Comparison of ENCODE assay signal across 8 cellular contexts in genomic region chr13:106533940-106534843, GRCh38. TPM values are rescaled to one million over a fixed set of nuclear protein-coding genes. Genes with fewer than 3 reads are reported as not detected.
DNase-seq lines count a peak whose midpoint lies in the region; TF ChIP-seq lines count a peak whose summit lies in the region.

No MANE protein-coding gene starts in this region.

- H3K36me3 ChIP-seq in OCI-LY1 (ENCODE audit: insufficient read depth, low read length): no peaks in the 10 kb centered on the region
- no peaks in the 10 kb centered on the region for H3K36me3 ChIP-seq in ovary

- intact Hi-C loops in cardiac septum (cut with DNase I): loop anchor here (2.0 to 10.0 kb wide), 4 partner anchors 171 to 1749 kb away; no protein-coding TSS in a partner anchor
- intact Hi-C loops in ovary (cut with DNase I): no loop called here

- H3K9me3 ChIP-seq in OCI-LY1 (ENCODE audit: low read length) (no peaks in the 10 kb centered on the region), ovary (no peaks in the 10 kb centered on the region)

- peaks cover 4% of the 10 kb centered on the region for H3K4me1 ChIP-seq in OCI-LY1 (ENCODE audit: insufficient read depth, low read length, severe bottlenecking)
- peaks cover 8% of the 10 kb centered on the region for H3K4me1 ChIP-seq in ovary (ENCODE audit: insufficient read depth)

- TF ChIP-seq POLR2A in ovary (IDR thresholded peaks at IDR 0.05): no peak

- TF ChIP-seq CTCF in OCI-LY1 (IDR thresholded peaks at IDR 0.05; ENCODE audit: low read length) (no peak), ovary (IDR thresholded peaks at IDR 0.05) (no peak)

- H4K20me1 ChIP-seq in OCI-LY1 (ENCODE audit: insufficient read depth, low read length): no peaks in the 10 kb centered on the region; the same call in 1 of the 2 replicates

- H3K4me3 ChIP-seq in OCI-LY1 (ENCODE audit: low read depth, low read length, poor library complexity, severe bottlenecking) (peak overlapping the region; percentile 47), ovary (peak overlapping the region; percentile 56)

- H3K9ac ChIP-seq in OCI-LY1 (ENCODE audit: low read length): no peak overlapping the region

- peaks cover 20% of the 10 kb centered on the region for H3F3A ChIP-seq in OCI-LY1 (ENCODE audit: insufficient read depth, low read length)

- no peak for TF ChIP-seq EP300 in ovary (IDR thresholded peaks at IDR 0.05)

- H3K27me3 ChIP-seq in OCI-LY1 (ENCODE audit: insufficient read depth, low read length) (no peaks in the 10 kb centered on the region), ovary (no peaks in the 10 kb centered on the region)

- no peaks in the 10 kb centered on the region for H3K79me2 ChIP-seq in OCI-LY1 (ENCODE audit: insufficient read depth, low read length)

- H3K9me2 ChIP-seq in OCI-LY1 (ENCODE audit: low read depth, low read length): no peaks in the 10 kb centered on the region

- peak; percentile 39 for DNase-seq in NCI-H1092 treated with DMSO at 0.1 percent for 48 hours (lab: John Stamatoyannopoulos, UW)
- DNase-seq in NCI-H1092 (lab: John Stamatoyannopoulos, UW): no peak
- peak; percentile 72 for DNase-seq in amniotic epithelial cell (ENCODE audit: low read depth)
- peak; percentile 75 for DNase-seq in cardiac septum (ENCODE audit: low spot score)
- peak; percentile 28 to 59 (median 54) for DNase-seq in ovary
- no peak for DNase-seq in SIG-M5 treated with dmso at 0.1 percent for 504 hours (lab: John Stamatoyannopoulos, UW; ENCODE audit: unreplicated experiment)
- DNase-seq in stimulated activated naive CD4-positive, alpha-beta T cell treated with Interleukin-2 at 50 U/mL for 16 hours (lab: John Stamatoyannopoulos, UW): no peak

- H2AFZ ChIP-seq in OCI-LY1 (ENCODE audit: low read length): no peak overlapping the region

- H3K4me2 ChIP-seq in OCI-LY1 (ENCODE audit: low read length): peak overlapping the region; percentile 55; the same call in 1 of the 2 replicates

- 2% methylated on average over 89 of the region's 89 CpGs for WGBS in ovary, 3 donors

- H3K27ac ChIP-seq in OCI-LY1 (ENCODE audit: low read depth, low read length, poor library complexity, severe bottlenecking) (no peak overlapping the region), ovary (peak overlapping the region in 1 of 2 donors; percentile 69)

RNA-seq across cellular contexts. Expression of gene EFNB2, which starts 1.3 kb away (rescaled TPM):
- 17.8 TPM for total RNA-seq in cardiac septum
- total RNA-seq in ovary: 10 to 100 TPM in 3 of 7 donors, 1 to 10 TPM in 4; 3.7 to 33.2 (median 8.7) TPM
- polyA plus RNA-seq in ovary: 10 to 100 TPM; 13.5 to 25.3 TPM

RNA-seq across cellular contexts. Expression of gene ARGLU1, which starts 33.7 kb away (rescaled TPM):
- total RNA-seq in cardiac septum (36.8 TPM), ovary (100 to 1,000 TPM in 2 of 7 donors, 10 to 100 TPM in 5; 72.6 to 136 (median 76.8) TPM)
- polyA plus RNA-seq in ovary: 100 to 1,000 TPM in 1 of 2 donors, 10 to 100 TPM in 1; 72.5 to 108 TPM

Comparison
In these comparisons a context has a peak if more than half of its experiments do, and no peak if none do; other contexts are left out.
1. DNase-seq: peak in NCI-H1092 treated with DMSO at 0.1 percent for 48 hours (single experiment), amniotic epithelial cell (single experiment), cardiac septum (single experiment) and ovary (5 of 5); none in NCI-H1092 (single experiment), SIG-M5 treated with dmso at 0.1 percent for 504 hours (single experiment) and stimulated activated naive CD4-positive, alpha-beta T cell treated with Interleukin-2 at 50 U/mL for 16 hours (single experiment).